16 cellular contexts compared by ENCODE assay signal in the genomic region with DNA sequence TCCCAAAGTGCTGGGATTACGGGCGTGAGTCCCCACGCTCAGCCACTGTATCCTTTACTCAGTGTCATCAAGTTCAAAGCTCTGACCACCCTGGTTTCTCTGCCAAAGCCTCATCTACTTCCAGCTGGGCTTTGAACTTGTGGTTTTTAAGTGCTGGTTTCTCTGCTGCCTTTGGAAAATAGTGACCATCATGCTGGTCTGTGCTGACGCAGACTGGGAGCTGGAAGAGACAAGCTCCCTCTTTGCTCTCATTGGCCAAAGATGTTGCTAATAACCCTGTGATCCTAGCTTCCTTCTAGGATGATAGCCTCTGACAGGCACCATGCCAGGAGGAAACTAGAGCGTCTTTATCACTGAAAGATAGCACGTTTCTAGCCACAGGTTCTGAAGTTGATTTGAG.
"Had no signal": no experiment of that assay in that cellular context is flagged by ENCODE, and none has a peak within 500 bp of the region (broad histone marks: within the 10 kb centered on the region; RNA-seq: fewer than 3 reads in every experiment).

No MANE protein-coding gene starts in this region.

- ATAC-seq: foreskin keratinocyte, left colon had no signal

- H3K27ac ChIP-seq: colonic mucosa, esophagus squamous epithelium, foreskin keratinocyte, sigmoid colon, stomach, thoracic aorta, transverse colon had no signal

- H3K27me3 ChIP-seq: colonic mucosa, esophagus squamous epithelium, foreskin keratinocyte, sigmoid colon, stomach, transverse colon had no signal

- DNase-seq: colonic mucosa; dermis blood vessel endothelial cell; esophagus squamous epithelium; head of caudate nucleus; hippocampal formation; left colon; mammary epithelial cell; sigmoid colon; small intestine; stimulated activated CD4-positive, alpha-beta T cell treated with anti-CD3 and anti-CD28 coated beads, Interleukin-12 subunit alpha, Interleukin-12 subunit beta, amount 100 ng/mL, for 4 hours; stimulated activated naive CD4-positive, alpha-beta T cell; stomach; substantia nigra; transverse colon had no signal

- H3K4me3 ChIP-seq: colonic mucosa, esophagus squamous epithelium, sigmoid colon, stomach, thoracic aorta, transverse colon had no signal

- H3K4me1 ChIP-seq: colonic mucosa, transverse colon had no signal

- H3K9me3 ChIP-seq: colonic mucosa had no signal
